In genomic region chr10:74078037-74078436, GRCh38 we compare ENCODE assay signal across 9 cellular contexts.
DNase-seq lines count a peak whose midpoint lies in the region; ATAC-seq, FAIRE-seq and TF ChIP-seq lines count a peak whose summit lies in the region.
"Had no signal": no experiment of that assay in that cellular context is flagged by ENCODE, and none has a peak within 500 bp of the region (broad histone marks: within the 10 kb centered on the region; RNA-seq: fewer than 3 reads in every experiment).

No MANE protein-coding gene starts in this region.

- TF ChIP-seq CTCF in OCI-LY7 (conservative IDR thresholded peaks at IDR 0.05; ENCODE audit: low read length) (no peak), endothelial cell of umbilical vein (IDR thresholded peaks at IDR 0.05; ENCODE audit: extremely low read depth in 1 of 2, insufficient read depth in 1 of 2, low read depth in 1 of 2, low read length in 2 of 2) (no peak), left ventricle myocardium inferior (IDR thresholded peaks at IDR 0.05; ENCODE audit: borderline replicate concordance) (no peak)

- H2AFZ ChIP-seq in OCI-LY7 (ENCODE audit: low read length) (no peak overlapping the region), endothelial cell of umbilical vein (ENCODE audit: low read depth, low read length) (no peak overlapping the region)

- H3K36me3 Mint-ChIP-seq in activated CD4-positive, alpha-beta T cell treated with anti-CD3 and anti-CD28 coated beads for 36 hours (ENCODE audit: low read depth) = peaks cover 28% of the 10 kb centered on the region

- H3K4me1 ChIP-seq in OCI-LY7 (ENCODE audit: insufficient read depth, low read length, poor library complexity, severe bottlenecking) (peaks cover 54% of the 10 kb centered on the region), endothelial cell of umbilical vein (ENCODE audit: control insufficient read depth, extremely low read depth, insufficient read depth, low read length) (peaks cover 56% of the 10 kb centered on the region), left ventricle myocardium inferior (peaks cover 74% of the 10 kb centered on the region)

- peak overlapping the region; percentile 45 for H3K4me2 ChIP-seq in OCI-LY7 (ENCODE audit: low read length)
- peak overlapping the region; percentile 91 for H3K4me2 ChIP-seq in endothelial cell of umbilical vein (ENCODE audit: insufficient read depth, low read length)

- H3K27ac ChIP-seq in OCI-LY7 (ENCODE audit: low read depth, low read length, poor library complexity, severe bottlenecking) = no peak overlapping the region
- peak overlapping the region; percentile 90 for H3K27ac ChIP-seq in endothelial cell of umbilical vein (ENCODE audit: insufficient read depth, low read depth, low read length)
- H3K27ac ChIP-seq in left ventricle myocardium inferior (replicated peaks) = no peak overlapping the region
- H3K27ac ChIP-seq: KMS-11 had no signal

- H3K9me1 ChIP-seq in endothelial cell of umbilical vein (replicated peaks; ENCODE audit: control insufficient read depth, extremely low read depth, insufficient read depth, low read length) = no peaks in the 10 kb centered on the region

- H3K36me3 ChIP-seq in OCI-LY7 (ENCODE audit: insufficient read depth, low read length) (peaks cover 32% of the 10 kb centered on the region), endothelial cell of umbilical vein (ENCODE audit: control insufficient read depth in 2 of 2, extremely low read depth in 1 of 2, insufficient read depth in 2 of 2, low read length in 2 of 2) (peaks cover 10 to 26% of the 10 kb centered on the region in 2 experiments), left ventricle myocardium inferior (peaks cover 47% of the 10 kb centered on the region)

- H3K4me1 Mint-ChIP-seq in activated CD4-positive, alpha-beta T cell treated with anti-CD3 and anti-CD28 coated beads for 36 hours = peaks cover 40% of the 10 kb centered on the region

- DNase-seq in activated CD4-positive, alpha-beta T cell treated with anti-CD3 and anti-CD28 coated beads for 36 hours = peak; percentile 68
- DNase-seq in activated CD4-positive, alpha-beta T cell treated with anti-CD3 and anti-CD28 coated beads for 1 hour = no peak
- peak; percentile 29 for DNase-seq in OCI-LY7 (ENCODE audit: low spot score)
- peak; percentile 77 for DNase-seq in endothelial cell of umbilical vein (ENCODE audit: low read depth, low spot score)
- peak; percentile 10 for DNase-seq in stimulated activated CD8-positive, alpha-beta memory T cell treated with anti-CD3 and anti-CD28 coated beads, Interleukin-7, amount 100 ng/mL, for 24 hours (ENCODE audit: low read depth)
- DNase-seq in left ventricle myocardium inferior = no peak
- DNase-seq in GDM1 (lab: John Stamatoyannopoulos, UW) = no peak

- BruUV-seq in OCI-LY7 (replicated peaks; lab: Mats Ljungman, UMichigan) (no TSS peak), endothelial cell of umbilical vein (replicated peaks; lab: Mats Ljungman, UMichigan) (no TSS peak)

- H3K4me3 Mint-ChIP-seq in activated CD4-positive, alpha-beta T cell treated with anti-CD3 and anti-CD28 coated beads for 36 hours = no peak overlapping the region

- H3K4me3 ChIP-seq in OCI-LY7 (ENCODE audit: low read depth, low read length, poor library complexity, severe bottlenecking) (no peak overlapping the region), endothelial cell of umbilical vein (replicated peaks in 1 of 3; ENCODE audit: insufficient read depth in 1 of 3, low read depth in 1 of 3, low read length in 3 of 3) (no peak overlapping the region), left ventricle myocardium inferior (no peak overlapping the region)

- FAIRE-seq in endothelial cell of umbilical vein (lab: Jason Lieb, UNC) = peak; percentile 35

- POLR2A ChIA-PET in activated CD4-positive, alpha-beta T cell treated with anti-CD3 and anti-CD28 coated beads for 36 hours (lab: Charles Lee) = interaction anchor here (0.6 kb wide), 1 partner anchor 120 kb away, joined by 4 read pairs; no protein-coding TSS in a partner anchor
- POLR2A ChIA-PET in OCI-LY7 (lab: Charles Lee) = interaction anchor here (0.6 to 0.7 kb wide), 2 partner anchors 948 to 1945 kb away, joined by 3 read pairs; no protein-coding TSS in a partner anchor
- POLR2A ChIA-PET in endothelial cell of umbilical vein (lab: Charles Lee) = no interaction called here

- TF ChIP-seq POLR2A in endothelial cell of umbilical vein (IDR thresholded peaks at IDR 0.05; ENCODE audit: low read depth, low read length) = no peak

- peak overlapping the region; percentile 45 for H3K27ac Mint-ChIP-seq in activated CD4-positive, alpha-beta T cell treated with anti-CD3 and anti-CD28 coated beads for 36 hours

- no peaks in the 10 kb centered on the region for H3K27me3 Mint-ChIP-seq in activated CD4-positive, alpha-beta T cell treated with anti-CD3 and anti-CD28 coated beads for 36 hours

- H3K27me3 ChIP-seq in endothelial cell of umbilical vein (ENCODE audit: control insufficient read depth in 2 of 2, insufficient read depth in 2 of 2, low read length in 2 of 2) (no peaks in the 10 kb centered on the region), left ventricle myocardium inferior (ENCODE audit: low read depth) (no peaks in the 10 kb centered on the region)

- ATAC-seq in activated CD4-positive, alpha-beta T cell treated with anti-CD3 and anti-CD28 coated beads for 36 hours = peak; percentile 82
- ATAC-seq in GM21723 (IDR thresholded peaks at IDR 0.05; ENCODE audit: unreplicated experiment) = no peak

- H3K9me2 ChIP-seq in OCI-LY7 (ENCODE audit: insufficient read depth, low read length) = no peaks in the 10 kb centered on the region

- intact Hi-C loops in activated CD4-positive, alpha-beta T cell treated with anti-CD3 and anti-CD28 coated beads for 36 hours (cut with DNase I, micrococcal nuclease) = loop anchor here (2.0 kb wide), 1 partner anchor 21 kb away; no protein-coding TSS in a partner anchor
- intact Hi-C loops in OCI-LY7 (cut with micrococcal nuclease; ENCODE audit: unreplicated experiment) = no loop called here
- intact Hi-C loops in endothelial cell of umbilical vein (cut with micrococcal nuclease) = loop anchor here (1.0 kb wide), 1 partner anchor 22 kb away; no protein-coding TSS in a partner anchor
- intact Hi-C loops in left ventricle myocardium inferior (cut with micrococcal nuclease) = no loop called here

- no peaks in the 10 kb centered on the region for H3K9me3 Mint-ChIP-seq in activated CD4-positive, alpha-beta T cell treated with anti-CD3 and anti-CD28 coated beads for 36 hours (ENCODE audit: low read depth)

- dilution Hi-C loops in endothelial cell of umbilical vein (cut with MboI; ENCODE audit: extremely low pct_ligation_motif_present, low sequenced_read_pairs) = no loop called here

- H3K9ac ChIP-seq in endothelial cell of umbilical vein (replicated peaks; ENCODE audit: extremely low read depth, insufficient read depth, low read length) = peak overlapping the region; percentile 66
- H3K9ac ChIP-seq: KMS-11 had no signal

- H4K20me1 ChIP-seq in OCI-LY7 (ENCODE audit: insufficient read depth, low read length) = no peaks in the 10 kb centered on the region
- no peaks in the 10 kb centered on the region for H4K20me1 ChIP-seq in endothelial cell of umbilical vein (replicated peaks; ENCODE audit: control insufficient read depth, extremely low read depth, insufficient read depth, low read length)

- CTCF ChIA-PET in activated CD4-positive, alpha-beta T cell treated with anti-CD3 and anti-CD28 coated beads for 36 hours (lab: Charles Lee) = interaction anchor here (0.7 to 3.8 kb wide), 4 partner anchors 21 to 227 kb away, joined by 3 to 24 read pairs (median 8); no protein-coding TSS in a partner anchor
- CTCF ChIA-PET in OCI-LY7 (lab: Charles Lee; ENCODE audit: unreplicated experiment) (no interaction called here), endothelial cell of umbilical vein (lab: Charles Lee) (interaction anchor here (4.3 to 8.1 kb wide), 2 partner anchors 66 to 190 kb away, joined by 13 to 191 read pairs; no protein-coding TSS in a partner anchor)

- no peaks in the 10 kb centered on the region for H3K9me3 ChIP-seq in OCI-LY7 (ENCODE audit: low read length)
- H3K9me3 ChIP-seq in endothelial cell of umbilical vein (replicated peaks; ENCODE audit: control insufficient read depth, insufficient read depth, low read length) = no peaks in the 10 kb centered on the region
- H3K9me3 ChIP-seq in left ventricle myocardium inferior (replicated peaks) = no peaks in the 10 kb centered on the region

- no peaks in the 10 kb centered on the region for H3K79me2 ChIP-seq in OCI-LY7 (ENCODE audit: insufficient read depth, low read depth, low read length)
- H3K79me2 ChIP-seq in endothelial cell of umbilical vein (ENCODE audit: control insufficient read depth, insufficient read depth, low read length) = peaks cover 61% of the 10 kb centered on the region

TF ChIP-seq in endothelial cell of umbilical vein, 7 proteins besides CTCF, POLR2A, EP300 and RAD21:
- TF ChIP-seq EZH2 (IDR thresholded peaks at IDR 0.05; ENCODE audit: borderline replicate concordance, low read depth, low read length, severe bottlenecking) (no peak), POLR2AphosphoS5 (IDR thresholded peaks at IDR 0.05; ENCODE audit: insufficient read depth, low read depth, low read length) (peak; percentile 58), GATA2 (IDR thresholded peaks at IDR 0.05; ENCODE audit: insufficient read depth, insufficient read length, low read depth, low read length) (peak; percentile 51), FOS (IDR thresholded peaks at IDR 0.05; ENCODE audit: borderline replicate concordance, insufficient read depth, low read length) (peak; percentile 86), JUN (IDR thresholded peaks at IDR 0.05; ENCODE audit: borderline replicate concordance, insufficient read depth, insufficient read length, low read depth) (peak; percentile 62), MAX (IDR thresholded peaks at IDR 0.05; ENCODE audit: insufficient read depth, insufficient read length) (no peak)

Comparison
In these comparisons a context has a peak if more than half of its experiments do, and no peak if none do; other contexts are left out.
1. DNase-seq: peak in activated CD4-positive, alpha-beta T cell treated with anti-CD3 and anti-CD28 coated beads for 36 hours (single experiment), OCI-LY7 (single experiment), endothelial cell of umbilical vein (single experiment) and stimulated activated CD8-positive, alpha-beta memory T cell treated with anti-CD3 and anti-CD28 coated beads, Interleukin-7, amount 100 ng/mL, for 24 hours (single experiment); none in activated CD4-positive, alpha-beta T cell treated with anti-CD3 and anti-CD28 coated beads for 1 hour (single experiment), left ventricle myocardium inferior (single experiment) and GDM1 (single experiment).
2. intact Hi-C loops: an anchor here in activated CD4-positive, alpha-beta T cell treated with anti-CD3 and anti-CD28 coated beads for 36 hours (2.0 kb wide) and endothelial cell of umbilical vein (1.0 kb wide); none called in OCI-LY7 and left ventricle myocardium inferior.